In genomic region chr4:1385373-1386340, GRCh38 we compare ENCODE assay signal across 18 cellular contexts. TPM values are rescaled to one million over a fixed set of nuclear protein-coding genes. Genes with fewer than 3 reads are reported as not detected.
"Had no signal": no experiment of that assay in that cellular context is flagged by ENCODE, and none has a peak within 500 bp of the region (broad histone marks: within the 10 kb centered on the region; RNA-seq: fewer than 3 reads in every experiment).

No MANE protein-coding gene starts in this region.

- H3K4me3 ChIP-seq: coronary artery, gastrocnemius medialis, skin epidermis, transverse colon had no signal

- ATAC-seq: gastrocnemius medialis; naive thymus-derived CD8-positive, alpha-beta T cell; stimulated activated effector memory CD8-positive, alpha-beta T cell treated with anti-CD3 and anti-CD28 coated beads, Interleukin-12 subunit alpha, Interleukin-12 subunit beta, amount 100 ng/mL, for 72 hours had no signal

- H3K27ac ChIP-seq: coronary artery, gastrocnemius medialis, skin epidermis, transverse colon had no signal

- H3K27me3 Mint-ChIP-seq: activated CD4-positive, alpha-beta memory T cell treated with anti-CD3 and anti-CD28 coated beads for 36 hours; naive thymus-derived CD8-positive, alpha-beta T cell had no signal

- H3K27me3 ChIP-seq: gastrocnemius medialis, transverse colon had no signal

- H3K4me3 Mint-ChIP-seq: activated CD4-positive, alpha-beta memory T cell treated with anti-CD3 and anti-CD28 coated beads for 36 hours; naive thymus-derived CD8-positive, alpha-beta T cell; stimulated activated effector memory CD8-positive, alpha-beta T cell treated with anti-CD3 and anti-CD28 coated beads, Interleukin-12 subunit alpha, Interleukin-12 subunit beta, amount 100 ng/mL, for 72 hours had no signal

- H3K4me1 Mint-ChIP-seq: naive thymus-derived CD8-positive, alpha-beta T cell; stimulated activated effector memory CD8-positive, alpha-beta T cell treated with anti-CD3 and anti-CD28 coated beads, Interleukin-12 subunit alpha, Interleukin-12 subunit beta, amount 100 ng/mL, for 72 hours had no signal

- DNase-seq: activated CD4-positive, alpha-beta memory T cell treated with anti-CD3 and anti-CD28 coated beads for 36 hours; activated gamma-delta T cell treated with Interleukin-2 at 50 U/mL for 16 hours; activated T-cell treated with anti-CD3 and anti-CD28 coated beads, Interleukin-2, amount 50 U/mL, for 48 hours; caudate nucleus; effector CD4-positive, alpha-beta T cell; gastrocnemius medialis; mammary epithelial cell; substantia nigra; transverse colon had no signal

- H3K4me1 ChIP-seq: gastrocnemius medialis, transverse colon had no signal

- H3K9me3 ChIP-seq: gastrocnemius medialis had no signal

- H3K27ac Mint-ChIP-seq: activated CD4-positive, alpha-beta memory T cell treated with anti-CD3 and anti-CD28 coated beads for 36 hours; naive thymus-derived CD8-positive, alpha-beta T cell; stimulated activated effector memory CD8-positive, alpha-beta T cell treated with anti-CD3 and anti-CD28 coated beads, Interleukin-12 subunit alpha, Interleukin-12 subunit beta, amount 100 ng/mL, for 72 hours had no signal

RNA-seq across cellular contexts. Expression of gene NKX1-1, which starts 20.6 kb away (rescaled TPM):
- total RNA-seq: activated CD4-positive, alpha-beta memory T cell treated with anti-CD3 and anti-CD28 coated beads for 36 hours; gastrocnemius medialis; kidney epithelial cell; mammary epithelial cell; mononuclear cell; naive thymus-derived CD8-positive, alpha-beta T cell; omental fat pad; pulmonary artery endothelial cell; SK-MEL-5; transverse colon had no signal
- polyA plus RNA-seq: mammary epithelial cell; naive thymus-derived CD8-positive, alpha-beta T cell had no signal
